8 cellular contexts compared by ENCODE assay signal in genomic region chr5:82406200-82406773, GRCh38.
DNase-seq lines count a peak whose midpoint lies in the region; ATAC-seq, FAIRE-seq and TF ChIP-seq lines count a peak whose summit lies in the region.

No MANE protein-coding gene starts in this region.

- peak overlapping the region; percentile 92 for H3K9ac ChIP-seq in keratinocyte (ENCODE audit: control insufficient read depth, extremely low read depth, insufficient read depth, low read length)

- peak; percentile 52 for DNase-seq in left cardiac atrium
- no peak for DNase-seq in right atrium auricular region (ENCODE audit: low spot score)
- peak; percentile 92 for DNase-seq in astrocyte of the hippocampus (ENCODE audit: low read depth, low spot score)
- peak; percentile 96 for DNase-seq in keratinocyte (ENCODE audit: low read depth, low spot score)
- DNase-seq in uterus = peak in 1 of 2 donors; percentile 58
- DNase-seq in caudate nucleus (lab: John Stamatoyannopoulos, UW) = no peak
- DNase-seq in erythroblast (lab: John Stamatoyannopoulos, UW) = no peak
- no peak for DNase-seq in NCI-H345 treated with DMSO at 0.1 percent for 48 hours (lab: John Stamatoyannopoulos, UW; ENCODE audit: unreplicated experiment)

- H2AFZ ChIP-seq in keratinocyte (ENCODE audit: control insufficient read depth, low read length) = peak overlapping the region; percentile 21

- H3K79me2 ChIP-seq in keratinocyte (ENCODE audit: control insufficient read depth, insufficient read depth, low read length) = no peaks in the 10 kb centered on the region

- dilution Hi-C loops in keratinocyte (cut with MboI; ENCODE audit: extremely low pct_ligation_motif_present, low sequenced_read_pairs) = no loop called here

- TF ChIP-seq POLR2A in uterus (IDR thresholded peaks at IDR 0.05) (no peak), erythroblast (IDR thresholded peaks at IDR 0.05; ENCODE audit: low read length) (no peak)

- H3K36me3 ChIP-seq in right atrium auricular region (no peaks in the 10 kb centered on the region), keratinocyte (ENCODE audit: control insufficient read depth in 2 of 2, extremely low read depth in 1 of 2, insufficient read depth in 2 of 2, low read length in 2 of 2) (no peaks in the 10 kb centered on the region), uterus (no peaks in the 10 kb centered on the region)

- H3K9me3 ChIP-seq in right atrium auricular region (peaks cover 0 to 17% of the 10 kb centered on the region in 2 donors), keratinocyte (ENCODE audit: control insufficient read depth, low read depth, low read length) (peaks cover 2% of the 10 kb centered on the region), uterus (no peaks in the 10 kb centered on the region)

- ATAC-seq in left cardiac atrium = peak; percentile 27 to 51

- H3K4me2 ChIP-seq in keratinocyte (ENCODE audit: control insufficient read depth, extremely low read depth, insufficient read depth, low read depth, low read length) = peak overlapping the region; percentile 83

- FAIRE-seq in keratinocyte (lab: Jason Lieb, UNC) = peak; percentile 100

- TF ChIP-seq CTCF in right atrium auricular region (IDR thresholded peaks at IDR 0.05) (no peak), keratinocyte (optimal IDR thresholded peaks at IDR 0.05 in 1 of 3, IDR thresholded peaks at IDR 0.05 in 1 of 3, conservative IDR thresholded peaks at IDR 0.05 in 1 of 3; ENCODE audit: extremely low read depth in 1 of 3, insufficient read depth in 2 of 3, low read length in 3 of 3) (no peak), uterus (IDR thresholded peaks at IDR 0.05) (no peak)

- H3K4me1 ChIP-seq in right atrium auricular region (no peaks in the 10 kb centered on the region), keratinocyte (ENCODE audit: control insufficient read depth, extremely low read depth, insufficient read depth, low read length) (peaks cover 27% of the 10 kb centered on the region), uterus (no peaks in the 10 kb centered on the region)

- intact Hi-C loops in left cardiac atrium (cut with DNase I) = loop anchor here in 1 of 2 donors (10.0 kb wide), 1 partner anchor 51 kb away; no protein-coding TSS in a partner anchor
- intact Hi-C loops in uterus (cut with DNase I; ENCODE audit: low total_unique reads) = no loop called here

- no peaks in the 10 kb centered on the region for H3K9me1 ChIP-seq in keratinocyte (ENCODE audit: control insufficient read depth, extremely low read depth, insufficient read depth, low read length)

- H3K27ac ChIP-seq in right atrium auricular region (peak overlapping the region in 1 of 2 donors; percentile 37), keratinocyte (ENCODE audit: control insufficient read depth, insufficient read depth, low read length) (peak overlapping the region; percentile 100), uterus (peak overlapping the region; percentile 49 to 62), caudate nucleus (ENCODE audit: low read depth, low read length) (no peak overlapping the region)

- no peaks in the 10 kb centered on the region for H4K20me1 ChIP-seq in keratinocyte (ENCODE audit: control insufficient read depth, extremely low read depth, insufficient read depth, low read length)

- H3K27me3 ChIP-seq in right atrium auricular region (no peaks in the 10 kb centered on the region), keratinocyte (ENCODE audit: control insufficient read depth, extremely low read depth, insufficient read depth, low read length) (no peaks in the 10 kb centered on the region), uterus (no peaks in the 10 kb centered on the region)

- H3K4me3 ChIP-seq in right atrium auricular region (no peak overlapping the region), keratinocyte (ENCODE audit: control insufficient read depth in 2 of 3, extremely low read depth in 1 of 3, insufficient read depth in 2 of 3, low read depth in 1 of 3, low read length in 3 of 3) (peak overlapping the region in 2 of 3 experiments; percentile 54 to 58), uterus (no peak overlapping the region)

Comparison
In these comparisons a context has a peak if more than half of its experiments do, and no peak if none do; other contexts are left out.
1. DNase-seq: peak in left cardiac atrium (single experiment), astrocyte of the hippocampus (single experiment) and keratinocyte (single experiment); none in right atrium auricular region (single experiment), caudate nucleus (0 of 61), erythroblast (0 of 2) and NCI-H345 treated with DMSO at 0.1 percent for 48 hours (single experiment).
2. H3K4me3 ChIP-seq: peak in keratinocyte (2 of 3); none in right atrium auricular region (0 of 2) and uterus (0 of 2).